In genomic region chr3:184016820-184017671, GRCh38 we compare ENCODE assay signal across 8 cellular contexts. TPM values are rescaled to one million over a fixed set of nuclear protein-coding genes. Genes with fewer than 3 reads are reported as not detected.
A peak's percentile ranks its signal among the peaks of the same experiment; 100 is the strongest.
DNase-seq lines count a peak whose midpoint lies in the region; ATAC-seq and TF ChIP-seq lines count a peak whose summit lies in the region.

No MANE protein-coding gene starts in this region.

- H3K36me3 ChIP-seq in OCI-LY3 (replicated peaks; ENCODE audit: low read depth, low read length), result no peaks in the 10 kb centered on the region
- H3K36me3 ChIP-seq in tibial artery, result peaks cover 5 to 18% (median 14%) of the 10 kb centered on the region in 3 donors

- intact Hi-C loops in tibial artery (cut with DNase I; ENCODE audit: low total_unique reads), result loop anchor here (5.0 to 10.0 kb wide), 2 partner anchors 120 to 228 kb away; partner anchors contain the start of genes ALG3, EEF1AKMT4 and EIF2B5

- H3K79me2 ChIP-seq in OCI-LY3 (ENCODE audit: low read length), result no peaks in the 10 kb centered on the region

- peak overlapping the region; percentile 91 for H2AFZ ChIP-seq in OCI-LY3 (ENCODE audit: low read depth, low read length)

- peak overlapping the region; percentile 95 for H3K4me2 ChIP-seq in OCI-LY3 (ENCODE audit: low read length)

- H3K4me1 ChIP-seq in OCI-LY3 (ENCODE audit: low read length), result peaks cover 10% of the 10 kb centered on the region; the same call in 1 of the 2 replicates
- H3K4me1 ChIP-seq in tibial artery, result peaks cover 0 to 16% (median 10%) of the 10 kb centered on the region in 4 donors

- no peaks in the 10 kb centered on the region for H4K20me1 ChIP-seq in OCI-LY3 (ENCODE audit: insufficient read depth, low read length)

- H3K27me3 ChIP-seq in HL-60 (ENCODE audit: insufficient read depth, poor library complexity, severe bottlenecking) (no peaks in the 10 kb centered on the region), OCI-LY3 (ENCODE audit: low read depth, low read length) (peaks cover 5% of the 10 kb centered on the region), tibial artery (no peaks in the 10 kb centered on the region)

- H3K9me3 ChIP-seq in OCI-LY3 (ENCODE audit: insufficient read depth, low read length), result no peaks in the 10 kb centered on the region
- no peaks in the 10 kb centered on the region for H3K9me3 ChIP-seq in tibial artery

- H3K27ac ChIP-seq in HL-60 (replicated peaks) (peak overlapping the region; percentile 70), OCI-LY3 (ENCODE audit: low read length) (no peak overlapping the region), tibial artery (peak overlapping the region; percentile 70 to 78)

- H3K9ac ChIP-seq in OCI-LY3 (ENCODE audit: low read length), result peak overlapping the region; percentile 66

- H3K4me3 ChIP-seq in HL-60 (replicated peaks; ENCODE audit: insufficient read depth, low read length) (peak overlapping the region; percentile 100), OCI-LY3 (ENCODE audit: low read length) (peak overlapping the region; percentile 88), tibial artery (peak overlapping the region; percentile 85 to 100)

- DNase-seq in DMS53 treated with DMSO at 0.1 percent for 48 hours (lab: John Stamatoyannopoulos, UW; ENCODE audit: unreplicated experiment) (peak; percentile 14), HL-60 (ENCODE audit: low read depth in 1 of 2, low spot score in 1 of 2) (peak; percentile 32 to 36), activated gamma-delta T cell treated with Interleukin-2 at 50 U/mL for 16 hours (peak; percentile 32), glomerular visceral epithelial cell (ENCODE audit: extremely low spot score) (peak; percentile 71), omental fat pad (ENCODE audit: low spot score) (no peak), tibial artery (peak; percentile 32 to 73)

- ATAC-seq in GM21360 (IDR thresholded peaks at IDR 0.05; ENCODE audit: unreplicated experiment) (peak; percentile 79), omental fat pad (ENCODE audit: low FRiP score) (peak; percentile 84)

- peak; percentile 76 for TF ChIP-seq CTCF in HL-60 (IDR thresholded peaks at IDR 0.05; ENCODE audit: insufficient read depth, low read length)
- peak; percentile 93 for TF ChIP-seq CTCF in OCI-LY3 (IDR thresholded peaks at IDR 0.05; ENCODE audit: low read depth, low read length)
- peak in 1 of 3 donors; percentile 84 for TF ChIP-seq CTCF in omental fat pad (IDR thresholded peaks at IDR 0.05)
- TF ChIP-seq CTCF in tibial artery (IDR thresholded peaks at IDR 0.05), result peak; percentile 90 to 95

RNA-seq across cellular contexts. Expression of gene ABCC5, which starts 0.6 kb away (rescaled TPM):
- 10 to 100 TPM; 19.7 to 32.0 (median 27.2) TPM for total RNA-seq in omental fat pad

RNA-seq across cellular contexts. Expression of gene HTR3D, which starts 14.5 kb away (rescaled TPM):
- not detected for total RNA-seq in omental fat pad

RNA-seq across cellular contexts. Expression of gene HTR3C, which starts 35.8 kb away (rescaled TPM):
- under 1 TPM in 1 of 4 donors, not detected in 3; 0.48 TPM for total RNA-seq in omental fat pad
